In the genomic region with DNA sequence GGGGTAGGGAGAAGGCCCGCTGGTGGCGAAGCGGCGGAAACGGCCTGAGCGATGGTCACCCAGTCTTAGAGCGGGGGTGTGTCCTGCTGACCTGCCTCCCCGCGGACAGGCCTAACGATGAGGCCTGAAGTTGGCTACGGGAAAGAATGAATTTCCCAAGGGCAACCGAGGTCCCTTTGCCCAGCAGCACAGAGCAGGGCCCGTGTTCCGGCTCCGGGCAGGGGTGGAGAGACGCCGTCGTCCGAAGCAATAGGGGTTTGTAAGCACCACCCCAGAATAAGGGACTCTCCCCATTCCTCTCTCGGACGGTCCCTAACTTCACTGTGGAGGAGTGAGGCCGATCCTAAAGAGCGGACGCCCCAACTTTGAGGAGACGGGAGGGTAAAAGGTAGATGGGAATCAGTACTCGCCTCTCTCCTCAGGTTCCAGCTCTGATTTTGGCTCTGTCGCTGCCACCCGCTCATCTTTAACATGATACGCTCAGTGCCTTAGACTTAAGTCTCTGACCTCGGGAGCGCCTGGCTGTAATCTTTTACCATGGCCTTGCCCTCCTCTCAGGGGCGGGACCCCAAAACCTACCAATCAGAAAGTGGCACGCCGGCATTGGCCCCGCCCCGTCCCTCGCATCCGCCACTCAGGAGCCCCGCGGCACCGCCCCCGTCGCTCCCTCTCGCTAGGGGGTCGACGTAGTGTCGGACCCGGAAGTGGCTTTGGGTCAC, we compare ENCODE assay signal across 8 cellular contexts. TPM values are rescaled to one million over a fixed set of nuclear protein-coding genes. Genes with fewer than 3 reads are reported as not detected.
A peak's percentile ranks its signal among the peaks of the same experiment; 100 is the strongest.
DNase-seq lines count a peak whose midpoint lies in the region; ATAC-seq, FAIRE-seq and TF ChIP-seq lines count a peak whose summit lies in the region.

A gene with protein sequence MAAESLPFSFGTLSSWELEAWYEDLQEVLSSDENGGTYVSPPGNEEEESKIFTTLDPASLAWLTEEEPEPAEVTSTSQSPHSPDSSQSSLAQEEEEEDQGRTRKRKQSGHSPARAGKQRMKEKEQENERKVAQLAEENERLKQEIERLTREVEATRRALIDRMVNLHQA (minus strand): TSS at position 507 of the 719 bp plus-strand sequence. CDS start 3,108 bp downstream, outside the sequence.

- H3K4me3 ChIP-seq in astrocyte (ENCODE audit: insufficient read depth, low read depth, low read length) (peak within 1 kb of the TSS; percentile 97), aorta (ENCODE audit: low read length in 2 of 2) (peak within 1 kb of the TSS; percentile 89 to 95)

- H2AFZ ChIP-seq in astrocyte (ENCODE audit: low read depth, low read length): peak within 1 kb of the TSS; percentile 48

- peaks cover 27% of the 10 kb centered on the region for H3K36me3 Mint-ChIP-seq in astrocyte (ENCODE audit: low read depth, unreplicated experiment)

- H3K27me3 ChIP-seq in astrocyte (ENCODE audit: insufficient read depth, low read length): no peaks in the 10 kb centered on the region
- H3K27me3 ChIP-seq in aorta (ENCODE audit: control insufficient read depth in 1 of 2, insufficient read depth in 2 of 2, low read length in 1 of 2): no peaks in the 10 kb centered on the region

- H3K9me3 Mint-ChIP-seq in astrocyte (ENCODE audit: unreplicated experiment): no peaks in the 10 kb centered on the region

- ATAC-seq in GM18511 (IDR thresholded peaks at IDR 0.05; ENCODE audit: unreplicated experiment): peak; percentile 66
- peak; percentile 66 for ATAC-seq in HG02981 (IDR thresholded peaks at IDR 0.05; ENCODE audit: unreplicated experiment)
- ATAC-seq in aorta (ENCODE audit: low FRiP score): peak; percentile 94

- H3K36me3 ChIP-seq in astrocyte (ENCODE audit: insufficient read depth, low read length): peaks cover 31% of the 10 kb centered on the region
- peaks cover 0 to 8% of the 10 kb centered on the region in 2 donors for H3K36me3 ChIP-seq in aorta (ENCODE audit: control insufficient read depth in 1 of 2, insufficient read depth in 2 of 2, low read length in 1 of 2)

- peak within 1 kb of the TSS; percentile 99 for H3K27ac Mint-ChIP-seq in astrocyte (ENCODE audit: unreplicated experiment)

- no peak for FAIRE-seq in astrocyte (lab: Jason Lieb, UNC)

- H3K4me1 Mint-ChIP-seq in astrocyte (ENCODE audit: low read depth, unreplicated experiment): peaks cover 56% of the 10 kb centered on the region

- H3K4me2 ChIP-seq in astrocyte (ENCODE audit: low read length): peak within 1 kb of the TSS; percentile 94

- peaks cover 55% of the 10 kb centered on the region for H3K4me1 ChIP-seq in astrocyte (ENCODE audit: insufficient read depth, low read length)
- peaks cover 1 to 2% of the 10 kb centered on the region in 2 donors for H3K4me1 ChIP-seq in aorta (ENCODE audit: control insufficient read depth in 1 of 2, insufficient read depth in 2 of 2, low read length in 2 of 2)

- peak; percentile 94 for DNase-seq in NCI-H2029 treated with DMSO at 0.1 percent for 48 hours (lab: John Stamatoyannopoulos, UW)
- peak; percentile 100 for DNase-seq in T-helper 22 cell (ENCODE audit: low read depth)
- peak; percentile 88 for DNase-seq in astrocyte (ENCODE audit: low read depth)
- peak; percentile 96 for DNase-seq in hepatic stellate cell (ENCODE audit: low spot score)
- DNase-seq in renal cortical epithelial cell (ENCODE audit: low read depth): peak; percentile 92
- DNase-seq in aorta: peak; percentile 100

- H3K4me3 Mint-ChIP-seq in astrocyte (ENCODE audit: unreplicated experiment): peak within 1 kb of the TSS; percentile 91

- H3K9me3 ChIP-seq in astrocyte (ENCODE audit: insufficient read depth, low read depth, low read length) (no peaks in the 10 kb centered on the region), aorta (ENCODE audit: control insufficient read depth, low read length) (no peaks in the 10 kb centered on the region)

- no peak for TF ChIP-seq CTCF in astrocyte (IDR thresholded peaks at IDR 0.05; ENCODE audit: insufficient read depth, low read depth, low read length)

- no peaks in the 10 kb centered on the region for H3K27me3 Mint-ChIP-seq in astrocyte (ENCODE audit: low read depth, unreplicated experiment)

- peaks cover 59% of the 10 kb centered on the region for H3K79me2 ChIP-seq in astrocyte (ENCODE audit: insufficient read depth, low read length)

- 1% methylated on average over 47 to 48 of the region's 48 CpGs for WGBS in aorta, 2 donors

- H4K20me1 ChIP-seq in astrocyte (ENCODE audit: insufficient read depth, low read length): peaks cover 71% of the 10 kb centered on the region

- intact Hi-C loops in aorta (cut with DNase I): no loop called here

- H3K27ac ChIP-seq in astrocyte (ENCODE audit: low read depth, low read length) (peak within 1 kb of the TSS; percentile 98), aorta (ENCODE audit: low read depth in 1 of 2, low read length in 2 of 2) (peak within 1 kb of the TSS; percentile 71 to 93)

- peak within 1 kb of the TSS; percentile 99 for H3K9ac ChIP-seq in astrocyte (ENCODE audit: low read length)

RNA-seq across cellular contexts. Expression of the gene that starts here (rescaled TPM):
- 42.6 and 45.1 TPM in 2 replicates for total RNA-seq in astrocyte
- 6.1 and 17.5 TPM in 2 replicates for total RNA-seq in renal cortical epithelial cell
- total RNA-seq in aorta: 10 to 100 TPM; 24.8 to 29.0 TPM
- polyA plus RNA-seq in aorta: 10 to 100 TPM; 38.7 to 49.6 TPM

Comparison
In these comparisons a context has a peak if more than half of its experiments do, and no peak if none do; other contexts are left out.
1. Peak in every context shown above with its lines: DNase-seq, ATAC-seq, H3K4me3 ChIP-seq and H3K27ac ChIP-seq.